Comparison of ENCODE assay signal across 10 cellular contexts in genomic region chr9:133199648-133200321, GRCh38. TPM values are rescaled to one million over a fixed set of nuclear protein-coding genes. Genes with fewer than 3 reads are reported as not detected.
A peak's percentile ranks its signal among the peaks of the same experiment; 100 is the strongest.
DNase-seq lines count a peak whose midpoint lies in the region; ATAC-seq and TF ChIP-seq lines count a peak whose summit lies in the region.
"Had no signal": no experiment of that assay in that cellular context is flagged by ENCODE, and none has a peak within 500 bp of the region (broad histone marks: within the 10 kb centered on the region; RNA-seq: fewer than 3 reads in every experiment).

No MANE protein-coding gene starts in this region.

- H3K4me3 ChIP-seq in muscle layer of colon (ENCODE audit: low read depth in 1 of 2, low read length in 2 of 2) = peak overlapping the region in 1 of 2 donors; percentile 38
- peak overlapping the region; percentile 52 to 56 for H3K4me3 ChIP-seq in tibial artery
- H3K4me3 ChIP-seq in gastroesophageal sphincter = peak overlapping the region in 1 of 2 donors; percentile 44
- H3K4me3 ChIP-seq: A549 had no signal

- H3K27me3 ChIP-seq in muscle layer of colon (ENCODE audit: control insufficient read depth in 1 of 2, insufficient read depth in 2 of 2, low read length in 2 of 2) (no peaks in the 10 kb centered on the region), tibial artery (peaks cover 0 to 29% of the 10 kb centered on the region in 2 donors), gastroesophageal sphincter (peaks cover 74% of the 10 kb centered on the region)

- DNase-seq in NCI-H2107 treated with DMSO at 0.1 percent for 48 hours (lab: John Stamatoyannopoulos, UW; ENCODE audit: unreplicated experiment) (peak; percentile 3), NCI-H2107 (lab: John Stamatoyannopoulos, UW) (no peak), tibial artery (no peak), NCI-H226 (no peak), NCI-H2171 treated with DMSO at 0.1 percent for 48 hours (lab: John Stamatoyannopoulos, UW) (no peak)
- peak; percentile 33 for DNase-seq in central memory CD4-positive, alpha-beta T cell

- H3K36me3 ChIP-seq in muscle layer of colon (ENCODE audit: insufficient read depth, low read length) = no peaks in the 10 kb centered on the region
- H3K36me3 ChIP-seq in tibial artery = peaks cover 0 to 3% (median 0%) of the 10 kb centered on the region in 3 donors
- no peaks in the 10 kb centered on the region for H3K36me3 ChIP-seq in gastroesophageal sphincter

- H3K9me3 ChIP-seq in muscle layer of colon (ENCODE audit: low read length) (no peaks in the 10 kb centered on the region), tibial artery (peaks cover 0 to 5% (median 0%) of the 10 kb centered on the region in 3 donors), gastroesophageal sphincter (peaks cover 0 to 6% (median 0%) of the 10 kb centered on the region in 3 donors)

- intact Hi-C loops in tibial artery (cut with DNase I; ENCODE audit: low total_unique reads) = no loop called here

- TF ChIP-seq EP300 in gastroesophageal sphincter (IDR thresholded peaks at IDR 0.05) = no peak

- WGBS in gastroesophageal sphincter (ENCODE audit: low coverage in 1 of 2), 2 donors = 35 to 51% methylated on average over 5 to 6 of the region's 44 CpGs

- TF ChIP-seq CTCF in tibial artery (IDR thresholded peaks at IDR 0.05) (peak in 1 of 2 experiments; percentile 15), gastroesophageal sphincter (IDR thresholded peaks at IDR 0.05) (peak in 1 of 4 experiments; percentile 53)

- H3K4me1 ChIP-seq in muscle layer of colon (ENCODE audit: insufficient read depth, low read length) (no peaks in the 10 kb centered on the region), tibial artery (peaks cover 0 to 13% (median 3%) of the 10 kb centered on the region in 4 donors), gastroesophageal sphincter (no peaks in the 10 kb centered on the region)
- H3K4me1 ChIP-seq: A549 had no signal

- no peak for ATAC-seq in gastroesophageal sphincter

- no peak for TF ChIP-seq POLR2A in gastroesophageal sphincter (IDR thresholded peaks at IDR 0.05)

- no peak overlapping the region for H3K9ac ChIP-seq in muscle layer of colon (ENCODE audit: low read length)

- H3K27ac ChIP-seq in muscle layer of colon (ENCODE audit: low read depth, low read length) (peak overlapping the region; percentile 42), tibial artery (peak overlapping the region; percentile 29 to 58), gastroesophageal sphincter (peak overlapping the region in 2 of 4 donors; percentile 24 to 69)
- H3K27ac ChIP-seq: A549, VCaP had no signal

RNA-seq across cellular contexts. Expression of gene OBP2B, which starts 9.3 kb away (rescaled TPM):
- not detected for total RNA-seq in gastroesophageal sphincter

RNA-seq across cellular contexts. Expression of gene GBGT1, which starts 36.1 kb away (rescaled TPM):
- 10 to 100 TPM; 11.3 to 18.0 (median 15.6) TPM for total RNA-seq in gastroesophageal sphincter

Comparison
In these comparisons a context has a peak if more than half of its experiments do, and no peak if none do; other contexts are left out.
1. DNase-seq: peak in NCI-H2107 treated with DMSO at 0.1 percent for 48 hours (single experiment) and central memory CD4-positive, alpha-beta T cell (single experiment); none in NCI-H2107 (single experiment), tibial artery (0 of 2), NCI-H226 (single experiment) and NCI-H2171 treated with DMSO at 0.1 percent for 48 hours (single experiment).